ENCODE assay signal across 1 cellular context in genomic region chr14:74425525-74426201, GRCh38.
TF ChIP-seq lines count a peak whose summit lies in the region.

No MANE protein-coding gene starts in this region.

TF ChIP-seq in HepG2, 621 proteins besides CTCF, POLR2A, EP300 and RAD21 (continued from another document and continues in another):
- TF ChIP-seq NFAT5 (CRISPR knock-in tag; IDR thresholded peaks at IDR 0.05), result peak; percentile 78
- TF ChIP-seq HMGXB4 (CRISPR knock-in tag; IDR thresholded peaks at IDR 0.05; ENCODE audit: borderline replicate concordance in 1 of 2, low read depth in 1 of 2), result no peak
- TF ChIP-seq PLRG1 (conservative IDR thresholded peaks at IDR 0.05), result no peak
- no peak for TF ChIP-seq MTERF4 (CRISPR knock-in tag; IDR thresholded peaks at IDR 0.05)
- TF ChIP-seq LCORL (IDR thresholded peaks at IDR 0.05), result no peak
- no peak for TF ChIP-seq LCORL (CRISPR knock-in tag; IDR thresholded peaks at IDR 0.05)
- TF ChIP-seq ZHX1 (CRISPR knock-in tag; IDR thresholded peaks at IDR 0.05; ENCODE audit: low read depth), result no peak
- TF ChIP-seq RXRB (CRISPR knock-in tag; IDR thresholded peaks at IDR 0.05; ENCODE audit: borderline replicate concordance), result no peak
- TF ChIP-seq CEBPZ (IDR thresholded peaks at IDR 0.05; ENCODE audit: low read length), result no peak
- TF ChIP-seq THYN1 (CRISPR knock-in tag; IDR thresholded peaks at IDR 0.05; ENCODE audit: borderline replicate concordance, low read depth), result no peak
- TF ChIP-seq ZNF674 (CRISPR knock-in tag; IDR thresholded peaks at IDR 0.05; ENCODE audit: low read depth), result no peak
- no peak for TF ChIP-seq IRF2 (CRISPR knock-in tag; IDR thresholded peaks at IDR 0.05)
- no peak for TF ChIP-seq ZNF205 (CRISPR knock-in tag; IDR thresholded peaks at IDR 0.05)
- no peak for TF ChIP-seq YEATS2 (CRISPR knock-in tag; IDR thresholded peaks at IDR 0.05; ENCODE audit: borderline replicate concordance)
- no peak for TF ChIP-seq CERS6 (CRISPR knock-in tag; IDR thresholded peaks at IDR 0.05)
- no peak for TF ChIP-seq BCLAF1 (IDR thresholded peaks at IDR 0.05)
- no peak for TF ChIP-seq ZNF83 (CRISPR knock-in tag; IDR thresholded peaks at IDR 0.05; ENCODE audit: borderline replicate concordance)
- peak; percentile 58; the same call in 1 of the 2 replicates for TF ChIP-seq NFKB2 (CRISPR knock-in tag; IDR thresholded peaks at IDR 0.05; ENCODE audit: borderline replicate concordance)
- no peak for TF ChIP-seq JUND (CRISPR knock-in tag; IDR thresholded peaks at IDR 0.05)
- TF ChIP-seq YEATS4 (CRISPR knock-in tag; IDR thresholded peaks at IDR 0.05; ENCODE audit: borderline replicate concordance), result no peak
- TF ChIP-seq ZNF816 (CRISPR knock-in tag; IDR thresholded peaks at IDR 0.05; ENCODE audit: borderline replicate concordance), result no peak
- TF ChIP-seq SMAD9 (CRISPR knock-in tag; IDR thresholded peaks at IDR 0.05), result no peak
- TF ChIP-seq PRDM15 (CRISPR knock-in tag; IDR thresholded peaks at IDR 0.05), result no peak
- TF ChIP-seq ZZZ3 (CRISPR knock-in tag; IDR thresholded peaks at IDR 0.05; ENCODE audit: borderline replicate concordance), result no peak
- TF ChIP-seq SMC3 (IDR thresholded peaks at IDR 0.05; ENCODE audit: low read length), result no peak
- no peak for TF ChIP-seq ZBTB33 (CRISPR knock-in tag; IDR thresholded peaks at IDR 0.05)
- no peak for TF ChIP-seq TFDP2 (CRISPR knock-in tag; IDR thresholded peaks at IDR 0.05)
